11 cellular contexts compared by ENCODE assay signal in the genomic region with DNA sequence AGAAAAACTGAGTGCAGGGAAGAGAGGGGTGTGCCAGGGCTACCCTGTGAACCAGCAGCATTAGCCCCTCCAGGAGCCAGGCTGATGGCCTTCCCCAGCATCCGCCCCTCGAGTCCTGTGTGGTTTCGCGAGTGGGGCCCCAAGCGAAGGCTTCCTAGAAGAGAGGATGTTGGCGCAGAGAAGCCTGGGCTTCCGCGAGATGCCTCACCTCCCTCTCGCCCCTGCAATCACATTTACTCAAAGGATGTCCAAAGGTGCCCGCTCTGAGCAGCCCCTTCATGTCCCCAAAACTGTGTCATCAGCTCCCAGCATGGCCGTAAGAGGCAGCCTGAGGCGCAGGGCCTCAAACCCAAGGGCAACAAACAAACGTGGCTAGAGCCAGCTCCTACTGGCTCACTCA.
DNase-seq lines count a peak whose midpoint lies in the region; ATAC-seq and TF ChIP-seq lines count a peak whose summit lies in the region.
"Had no signal": no experiment of that assay in that cellular context is flagged by ENCODE, and none has a peak within 500 bp of the region (broad histone marks: within the 10 kb centered on the region; RNA-seq: fewer than 3 reads in every experiment).

No MANE protein-coding gene starts in this region.

- no peaks in the 10 kb centered on the region for H3K9me3 Mint-ChIP-seq in activated naive CD4-positive, alpha-beta T cell treated with anti-CD3 and anti-CD28 coated beads, Interleukin-2, amount 50 U/mL, for 24 hours

- no peaks in the 10 kb centered on the region for H3K9me3 ChIP-seq in spleen
- H3K9me3 ChIP-seq in transverse colon, result no peaks in the 10 kb centered on the region

- H3K4me3 Mint-ChIP-seq in activated naive CD4-positive, alpha-beta T cell treated with anti-CD3 and anti-CD28 coated beads, Interleukin-2, amount 50 U/mL, for 24 hours, result peak overlapping the region; percentile 28

- intact Hi-C loops in spleen (cut with DNase I; ENCODE audit: low total_unique reads) (no loop called here), transverse colon (cut with DNase I; ENCODE audit: low total_unique reads) (no loop called here)

- no peak for ATAC-seq in HG02759 (IDR thresholded peaks at IDR 0.05; ENCODE audit: unreplicated experiment)
- ATAC-seq: right cardiac atrium had no signal

- no peak for TF ChIP-seq CTCF in spleen (IDR thresholded peaks at IDR 0.05 in 8 of 11, conservative IDR thresholded peaks at IDR 0.05 in 3 of 11)
- TF ChIP-seq CTCF in transverse colon (IDR thresholded peaks at IDR 0.05), result no peak

- H3K27me3 Mint-ChIP-seq in activated naive CD4-positive, alpha-beta T cell treated with anti-CD3 and anti-CD28 coated beads, Interleukin-2, amount 50 U/mL, for 24 hours, result no peaks in the 10 kb centered on the region

- TF ChIP-seq EP300 in transverse colon (IDR thresholded peaks at IDR 0.05; ENCODE audit: low read depth), result no peak

- peak overlapping the region; percentile 95 for H3K27ac Mint-ChIP-seq in activated naive CD4-positive, alpha-beta T cell treated with anti-CD3 and anti-CD28 coated beads, Interleukin-2, amount 50 U/mL, for 24 hours

- H3K4me1 ChIP-seq in spleen (peaks cover 64 to 100% (median 96%) of the 10 kb centered on the region in 6 donors), transverse colon (peaks cover 0 to 14% (median 4%) of the 10 kb centered on the region in 4 donors)

- H3K4me1 Mint-ChIP-seq in activated naive CD4-positive, alpha-beta T cell treated with anti-CD3 and anti-CD28 coated beads, Interleukin-2, amount 50 U/mL, for 24 hours, result peaks cover 79% of the 10 kb centered on the region

- peaks cover 0 to 56% (median 0%) of the 10 kb centered on the region in 6 donors for H3K36me3 ChIP-seq in spleen
- no peaks in the 10 kb centered on the region for H3K36me3 ChIP-seq in transverse colon

- peak overlapping the region in 1 of 8 donors; percentile 25 for H3K4me3 ChIP-seq in spleen
- H3K4me3 ChIP-seq in transverse colon, result no peak overlapping the region
- H3K4me3 ChIP-seq: PC-9 had no signal

- H3K27me3 ChIP-seq in spleen (replicated peaks in 1 of 7) (no peaks in the 10 kb centered on the region), transverse colon (no peaks in the 10 kb centered on the region)

- TF ChIP-seq POLR2A in spleen (IDR thresholded peaks at IDR 0.05), result no peak
- TF ChIP-seq POLR2A in transverse colon (IDR thresholded peaks at IDR 0.05), result no peak

- 42 to 68% (median 49%) methylated on average over 13 of the region's 13 CpGs for WGBS in spleen, 5 donors
- 64% methylated on average over 13 of the region's 13 CpGs; no CpG with 5 or more reads in 1 of the 2 donors for WGBS in transverse colon (ENCODE audit: low coverage in 1 of 2), 2 donors

- H3K27ac ChIP-seq in spleen (peak overlapping the region; percentile 9 to 85 (median 60)), transverse colon (peak overlapping the region in 3 of 4 donors; percentile 12 to 31 (median 30))
- H3K27ac ChIP-seq: epithelial cell of prostate, PC-9 had no signal

- in situ Hi-C loops in transverse colon (cut with MboI; ENCODE audit: low pct_ligation_motif_present in 1 of 4, low pct_unique_long_range_greater_than_20kb in 1 of 4, low sequenced_read_pairs in 3 of 4), result no loop called here

- H3K36me3 Mint-ChIP-seq in activated naive CD4-positive, alpha-beta T cell treated with anti-CD3 and anti-CD28 coated beads, Interleukin-2, amount 50 U/mL, for 24 hours, result peaks cover under 1% of the 10 kb centered on the region

- DNase-seq in activated CD4-positive, alpha-beta T cell treated with anti-CD3 and anti-CD28 coated beads for 48 hours, result peak; percentile 48
- DNase-seq in spleen, result peak; percentile 89
- peak; percentile 32 for DNase-seq in transverse colon
- DNase-seq in amygdala (lab: John Stamatoyannopoulos, UW), result no peak
- no peak for DNase-seq in amniotic stem cell (lab: John Stamatoyannopoulos, UW)
- DNase-seq: GDM1, PC-9 had no signal

Comparison
In these comparisons a context has a peak if more than half of its experiments do, and no peak if none do; other contexts are left out.
1. DNase-seq: peak in activated CD4-positive, alpha-beta T cell treated with anti-CD3 and anti-CD28 coated beads for 48 hours (single experiment), spleen (single experiment) and transverse colon (single experiment); none in amygdala (0 of 56) and amniotic stem cell (single experiment).